ENCODE assay signal across 8 cellular contexts in genomic region chr9:89606567-89607311, GRCh38. TPM values are rescaled to one million over a fixed set of nuclear protein-coding genes. Genes with fewer than 3 reads are reported as not detected.
DNase-seq lines count a peak whose midpoint lies in the region; ATAC-seq, FAIRE-seq and TF ChIP-seq lines count a peak whose summit lies in the region.

No MANE protein-coding gene starts in this region.

- H4K20me1 ChIP-seq in smooth muscle cell (ENCODE audit: low read depth): peaks cover 6% of the 10 kb centered on the region

- H3K36me3 ChIP-seq in SJCRH30: peaks cover 19% of the 10 kb centered on the region
- H3K36me3 ChIP-seq in smooth muscle cell (ENCODE audit: low read depth): no peaks in the 10 kb centered on the region

- peaks cover 7% of the 10 kb centered on the region for H3F3A ChIP-seq in smooth muscle cell (ENCODE audit: low read depth)

- H3K4me1 ChIP-seq in SJCRH30: peaks cover 14% of the 10 kb centered on the region
- peaks cover 28% of the 10 kb centered on the region for H3K4me1 ChIP-seq in smooth muscle cell (ENCODE audit: low read depth)

- no peak for DNase-seq in activated CD4-positive, CD25-positive, alpha-beta regulatory T cell (lab: John Stamatoyannopoulos, UW)
- peak; percentile 75 to 84 for DNase-seq in SJCRH30
- DNase-seq in cardiac fibroblast (ENCODE audit: low read depth in 2 of 2): peak; percentile 27 to 35
- no peak for DNase-seq in smooth muscle cell (lab: John Stamatoyannopoulos, UW; ENCODE audit: unreplicated experiment)
- no peak for DNase-seq in GOT3 (lab: John Stamatoyannopoulos, UW)

- TF ChIP-seq CTCF in cardiac fibroblast (IDR thresholded peaks at IDR 0.05; ENCODE audit: low read depth, low read length) (no peak), smooth muscle cell (IDR thresholded peaks at IDR 0.05; ENCODE audit: borderline replicate concordance, insufficient read depth, poor library complexity, severe bottlenecking) (no peak)

- H3K9me3 ChIP-seq in SJCRH30 (replicated peaks) (no peaks in the 10 kb centered on the region), smooth muscle cell (replicated peaks; ENCODE audit: low read depth) (no peaks in the 10 kb centered on the region)

- H2AFZ ChIP-seq in smooth muscle cell (ENCODE audit: low read depth): no peak overlapping the region

- no peaks in the 10 kb centered on the region for H3K79me2 ChIP-seq in smooth muscle cell (ENCODE audit: low read depth)

- H3K27me3 ChIP-seq in SJCRH30 (no peaks in the 10 kb centered on the region), smooth muscle cell (ENCODE audit: low read depth) (no peaks in the 10 kb centered on the region)

- 15% methylated on average over 8 of the region's 9 CpGs for WGBS in smooth muscle cell (ENCODE audit: low lambda C conversion rate)

- H3K4me3 ChIP-seq in SJCRH30 (peak overlapping the region; percentile 97), cardiac fibroblast (replicated peaks in 1 of 2; ENCODE audit: low read depth in 2 of 2, low read length in 2 of 2) (no peak overlapping the region), smooth muscle cell (peak overlapping the region; percentile 62)

- H3K27ac ChIP-seq in SJCRH30 (peak overlapping the region; percentile 76), smooth muscle cell (ENCODE audit: low read depth) (peak overlapping the region; percentile 85)

- peak overlapping the region; percentile 96 for H3K4me2 ChIP-seq in smooth muscle cell

- FAIRE-seq in islet of Langerhans (lab: Jason Lieb, UNC): peak; percentile 49

- no peak overlapping the region for H3K9ac ChIP-seq in smooth muscle cell (ENCODE audit: low read depth)

- ATAC-seq in activated CD4-positive, CD25-positive, alpha-beta regulatory T cell treated with anti-CD3 and anti-CD28 coated beads, Interleukin-2, amount 50 U/mL, for 24 hours: peak; percentile 39 to 50
- no peak for ATAC-seq in GM21381 (IDR thresholded peaks at IDR 0.05; ENCODE audit: unreplicated experiment)

RNA-seq across cellular contexts. Expression of gene GADD45G, which starts 1.9 kb away (rescaled TPM):
- 23.2 and 23.5 TPM in 2 replicates for total RNA-seq in SJCRH30 (2014; rRNA removed; shearing (Covaris generic))
- 1.5 and 6.9 TPM in 2 replicates for total RNA-seq in smooth muscle cell
- 10.7 and 11.3 TPM in 2 replicates for polyA plus RNA-seq in smooth muscle cell

Comparison
In these comparisons a context has a peak if more than half of its experiments do, and no peak if none do; other contexts are left out.
1. DNase-seq: peak in SJCRH30 (2 of 2) and cardiac fibroblast (2 of 2); none in activated CD4-positive, CD25-positive, alpha-beta regulatory T cell (0 of 4), smooth muscle cell (single experiment) and GOT3 (single experiment).
2. H3K4me3 ChIP-seq: peak in SJCRH30 (single experiment) and smooth muscle cell (single experiment); none in cardiac fibroblast (0 of 2).